8 cellular contexts compared by ENCODE assay signal in the genomic region with DNA sequence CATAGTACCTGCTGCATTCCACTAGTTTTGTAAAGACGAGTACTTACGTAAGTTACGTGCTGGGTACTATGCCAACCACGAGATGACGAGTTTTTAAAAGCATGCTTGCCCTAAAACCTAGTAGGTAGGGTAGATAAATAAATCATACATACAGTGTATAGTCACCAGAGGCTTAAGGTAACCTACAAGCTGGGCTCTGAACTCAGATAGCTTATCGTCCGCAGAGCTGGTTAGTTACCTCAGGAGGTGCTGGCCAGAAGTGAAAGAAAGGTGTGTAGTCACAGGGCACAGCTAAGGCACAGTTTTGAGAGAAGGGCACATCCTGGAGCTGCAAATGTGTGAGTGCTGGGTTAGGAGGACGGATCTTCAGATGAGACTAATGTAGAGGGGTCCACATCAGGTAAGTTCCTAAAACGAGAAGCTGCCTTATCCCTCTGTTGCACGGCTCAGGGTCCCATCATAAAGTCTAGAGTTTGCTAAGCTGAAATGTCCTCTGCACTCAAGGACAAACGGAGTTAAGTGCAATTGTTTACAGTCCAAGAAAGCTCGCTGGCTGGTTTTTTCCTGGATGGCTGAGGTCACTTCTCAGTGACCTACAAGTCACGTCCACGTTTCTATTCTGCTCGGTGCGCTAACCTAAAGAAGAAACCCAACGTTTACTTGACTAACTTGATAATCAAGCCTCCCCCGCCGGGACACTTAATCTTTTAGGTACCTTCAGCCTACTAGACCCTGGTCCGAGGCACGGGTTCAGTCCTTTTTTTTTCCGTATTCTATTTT. TPM values are rescaled to one million over a fixed set of nuclear protein-coding genes. Genes with fewer than 3 reads are reported as not detected.
DNase-seq lines count a peak whose midpoint lies in the region; ATAC-seq and TF ChIP-seq lines count a peak whose summit lies in the region.

No MANE protein-coding gene starts in this region.

- BruUV-seq in A673 (replicated peaks; lab: Mats Ljungman, UMichigan) = TSS peak; percentile 60

- no peak for DNase-seq in A673 (ENCODE audit: low spot score)
- no peak for DNase-seq in RWPE2 (ENCODE audit: low spot score)
- DNase-seq in esophagus muscularis mucosa (ENCODE audit: extremely low spot score) = no peak
- no peak for DNase-seq in SHP77 (lab: John Stamatoyannopoulos, UW)
- no peak for DNase-seq in activated effector memory CD4-positive, alpha-beta T cell treated with Interleukin-2 at 50 U/mL for 16 hours

- H3K4me1 ChIP-seq in A673 (ENCODE audit: insufficient read depth, low read length, poor library complexity, severe bottlenecking) (peaks cover 8% of the 10 kb centered on the region), RWPE2 (ENCODE audit: insufficient read depth, poor library complexity, severe bottlenecking) (peaks cover 15% of the 10 kb centered on the region), esophagus muscularis mucosa (peaks cover 10 to 28% (median 23%) of the 10 kb centered on the region in 4 donors)

- no peak for TF ChIP-seq CTCF in A673 (conservative IDR thresholded peaks at IDR 0.05; ENCODE audit: low read depth, low read length)
- no peak for TF ChIP-seq CTCF in RWPE2 (IDR thresholded peaks at IDR 0.05; ENCODE audit: poor library complexity, severe bottlenecking)
- no peak for TF ChIP-seq CTCF in esophagus muscularis mucosa (IDR thresholded peaks at IDR 0.05)
- TF ChIP-seq CTCF in neural cell (IDR thresholded peaks at IDR 0.05; ENCODE audit: poor library complexity, severe bottlenecking) = no peak

- TF ChIP-seq EP300 in esophagus muscularis mucosa (IDR thresholded peaks at IDR 0.05) = no peak
- TF ChIP-seq EP300 in neural cell (conservative IDR thresholded peaks at IDR 0.05; ENCODE audit: poor library complexity, severe bottlenecking) = no peak

- H3K9me3 ChIP-seq in A673 (ENCODE audit: low read depth, low read length, poor library complexity, severe bottlenecking) (no peaks in the 10 kb centered on the region), RWPE2 (ENCODE audit: severe bottlenecking) (no peaks in the 10 kb centered on the region), esophagus muscularis mucosa (no peaks in the 10 kb centered on the region), neural cell (ENCODE audit: low read length) (no peaks in the 10 kb centered on the region)

- no peak for TF ChIP-seq POLR2A in esophagus muscularis mucosa (IDR thresholded peaks at IDR 0.05; ENCODE audit: low read depth)

- 45% methylated on average over 22 of the region's 22 CpGs for WGBS in esophagus muscularis mucosa

- no peaks in the 10 kb centered on the region for H3K36me3 ChIP-seq in A673 (ENCODE audit: insufficient read depth, low read length, poor library complexity, severe bottlenecking)
- no peaks in the 10 kb centered on the region for H3K36me3 ChIP-seq in RWPE2 (ENCODE audit: low read depth)
- no peaks in the 10 kb centered on the region for H3K36me3 ChIP-seq in esophagus muscularis mucosa
- H3K36me3 ChIP-seq in neural cell (ENCODE audit: insufficient read depth, low read length) = no peaks in the 10 kb centered on the region

- POLR2A ChIA-PET in A673 (lab: Charles Lee; ENCODE audit: low non-redundant PET) = no interaction called here

- H3K27me3 ChIP-seq in A673 (replicated peaks; ENCODE audit: insufficient read depth, low read depth, low read length, poor library complexity) = no peaks in the 10 kb centered on the region
- no peaks in the 10 kb centered on the region for H3K27me3 ChIP-seq in RWPE2 (ENCODE audit: insufficient read depth, poor library complexity, severe bottlenecking)
- no peaks in the 10 kb centered on the region for H3K27me3 ChIP-seq in esophagus muscularis mucosa
- H3K27me3 ChIP-seq in neural cell (ENCODE audit: insufficient read depth, low read depth, low read length) = no peaks in the 10 kb centered on the region

- H3K4me2 ChIP-seq in neural cell (ENCODE audit: low read length) = peak overlapping the region; percentile 9

- intact Hi-C loops in A673 (cut with micrococcal nuclease; ENCODE audit: unreplicated experiment) = no loop called here
- intact Hi-C loops in esophagus muscularis mucosa (cut with DNase I) = loop anchor here (2.0 kb wide), 1 partner anchor 70 kb away; the partner anchor contains the start of gene SNX2

- H3K4me3 ChIP-seq in A673 (ENCODE audit: low read depth, low read length, poor library complexity, severe bottlenecking) (peak overlapping the region; percentile 69), RWPE2 (ENCODE audit: severe bottlenecking) (peak overlapping the region; percentile 96), esophagus muscularis mucosa (peak overlapping the region; percentile 86 to 97 (median 96)), neural cell (ENCODE audit: low read length) (peak overlapping the region; percentile 88)

- no peaks in the 10 kb centered on the region for H3F3A ChIP-seq in neural cell (ENCODE audit: insufficient read depth, low read length, poor library complexity, severe bottlenecking)

- no peaks in the 10 kb centered on the region for H3K9me2 ChIP-seq in neural cell (ENCODE audit: insufficient read depth, low read length)

- H3K27ac ChIP-seq in A673 (ENCODE audit: low read depth, low read length, poor library complexity, severe bottlenecking) (peak overlapping the region; percentile 32), RWPE2 (ENCODE audit: poor library complexity, severe bottlenecking) (peak overlapping the region; percentile 97), esophagus muscularis mucosa (replicated peaks in 1 of 4) (peak overlapping the region; percentile 87 to 96 (median 92)), neural cell (ENCODE audit: low read length) (no peak overlapping the region)

- CTCF ChIA-PET in A673 (lab: Charles Lee) = interaction anchor here (1.1 kb wide), 1 partner anchor 328 kb away, joined by 3 read pairs; no protein-coding TSS in a partner anchor

- ATAC-seq in GM19372 (IDR thresholded peaks at IDR 0.05; ENCODE audit: low read depth, unreplicated experiment) (peak; percentile 1), RWPE2 (ENCODE audit: low read depth) (no peak), HG03571 (IDR thresholded peaks at IDR 0.05; ENCODE audit: unreplicated experiment) (no peak)

- H4K20me1 ChIP-seq in neural cell (ENCODE audit: insufficient read depth) = no peaks in the 10 kb centered on the region

- no peak for TF ChIP-seq RAD21 in neural cell (conservative IDR thresholded peaks at IDR 0.05)

- H3K79me2 ChIP-seq in neural cell (replicated peaks; ENCODE audit: insufficient read depth, low read length) = no peaks in the 10 kb centered on the region

- no peak overlapping the region for H2AFZ ChIP-seq in neural cell (ENCODE audit: low read depth, low read length)

- peak overlapping the region; percentile 76 for H3K9ac ChIP-seq in neural cell (ENCODE audit: low read length)

TF ChIP-seq in neural cell, 6 proteins besides CTCF, POLR2A, EP300 and RAD21:
- TF ChIP-seq EZH2 (IDR thresholded peaks at IDR 0.05; ENCODE audit: borderline replicate concordance, insufficient read depth, low read length, poor library complexity, severe bottlenecking) (no peak), MXI1 (conservative IDR thresholded peaks at IDR 0.05; ENCODE audit: poor library complexity, severe bottlenecking) (no peak), POLR2AphosphoS5 (IDR thresholded peaks at IDR 0.05) (no peak), SMC3 (conservative IDR thresholded peaks at IDR 0.05; ENCODE audit: poor library complexity) (no peak), TAF1 (IDR thresholded peaks at IDR 0.05; ENCODE audit: low read depth) (no peak), REST (IDR thresholded peaks at IDR 0.05; ENCODE audit: borderline replicate concordance) (no peak)

RNA-seq across cellular contexts. Expression of gene SNX24, which starts 1.1 kb away (rescaled TPM):
- total RNA-seq in A673 (2021) (11.3 and 13.6 TPM in 2 replicates), esophagus muscularis mucosa (10 to 100 TPM; 12.5 to 16.4 (median 13.9) TPM)
- 12.8 and 18.3 TPM in 2 replicates for polyA plus RNA-seq in neural cell
- polyA minus RNA-seq in neural cell = 9.3 and 9.8 TPM in 2 replicates
